ENCODE assay signal across 29 cellular contexts in the genomic region with DNA sequence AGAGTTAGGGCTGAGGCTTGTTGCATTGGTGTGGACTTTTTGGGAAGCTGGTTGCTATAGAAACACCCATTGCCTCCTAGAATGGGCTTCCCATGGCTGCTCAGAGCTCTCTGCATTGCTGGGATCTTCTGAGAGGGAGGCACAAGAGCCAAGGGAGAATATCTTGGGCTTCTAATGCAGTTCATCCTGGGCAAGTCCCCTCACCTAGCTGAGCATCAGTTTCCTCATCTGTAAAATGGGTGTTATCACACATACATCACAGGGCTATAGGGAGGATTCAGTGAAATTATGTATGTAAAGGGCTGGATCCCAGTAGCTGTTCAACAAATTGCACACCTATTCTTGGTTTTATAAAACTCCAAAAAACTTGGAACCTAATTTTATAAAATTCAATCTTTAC.
"Had no signal": no experiment of that assay in that cellular context is flagged by ENCODE, and none has a peak within 500 bp of the region (broad histone marks: within the 10 kb centered on the region; RNA-seq: fewer than 3 reads in every experiment).

No MANE protein-coding gene starts in this region.

- H3K36me3 Mint-ChIP-seq: naive thymus-derived CD8-positive, alpha-beta T cell had no signal

- H3K27ac ChIP-seq: heart right ventricle, hepatocyte, left lung, lower lobe of right lung, neutrophil, ovary, sigmoid colon, spleen, suprapubic skin, thoracic aorta, tibial artery, upper lobe of right lung had no signal

- H3K4me2 ChIP-seq: hepatocyte had no signal

- ATAC-seq: heart right ventricle; left colon; left lung; lower lobe of right lung; mucosa of descending colon; naive thymus-derived CD8-positive, alpha-beta T cell; right cardiac atrium; upper lobe of right lung had no signal

- H3K4me3 Mint-ChIP-seq: naive thymus-derived CD8-positive, alpha-beta T cell; nephron; neural crest cell; stimulated activated effector memory CD8-positive, alpha-beta T cell treated with anti-CD3 and anti-CD28 coated beads, Interleukin-12 subunit alpha, Interleukin-12 subunit beta, amount 100 ng/mL, for 72 hours; stimulated activated naive CD8-positive, alpha-beta T cell treated with anti-CD3 and anti-CD28 coated beads, Interleukin-15, Interleukin-2, amounts not matched to agents 100 ng/mL and 50 ng/mL, for 24 hours had no signal

- H3K27me3 ChIP-seq: hepatocyte, left lung, neutrophil, ovary, sigmoid colon, spleen, suprapubic skin, tibial artery, upper lobe of right lung had no signal

- H3K4me1 Mint-ChIP-seq: naive thymus-derived CD8-positive, alpha-beta T cell; stimulated activated effector memory CD8-positive, alpha-beta T cell treated with anti-CD3 and anti-CD28 coated beads, Interleukin-12 subunit alpha, Interleukin-12 subunit beta, amount 100 ng/mL, for 72 hours had no signal

- H2AFZ ChIP-seq: hepatocyte had no signal

- H3K36me3 ChIP-seq: heart right ventricle, left lung, lower lobe of right lung, neutrophil, ovary, sigmoid colon, spleen, suprapubic skin, thoracic aorta, tibial artery, upper lobe of right lung had no signal

- H3K4me3 ChIP-seq: heart right ventricle, hepatocyte, left lung, lower lobe of right lung, mucosa of descending colon, ovary, sigmoid colon, spleen, suprapubic skin, thoracic aorta, tibial artery, upper lobe of right lung had no signal

- H3K4me1 ChIP-seq: heart right ventricle, left lung, lower lobe of right lung, sigmoid colon, spleen, suprapubic skin, tibial artery, upper lobe of right lung had no signal

- H3K27me3 Mint-ChIP-seq: stimulated activated naive CD8-positive, alpha-beta T cell treated with anti-CD3 and anti-CD28 coated beads, Interleukin-15, Interleukin-2, amounts not matched to agents 100 ng/mL and 50 ng/mL, for 24 hours had no signal

- H3K9me3 Mint-ChIP-seq: naive thymus-derived CD8-positive, alpha-beta T cell; neural crest cell; stimulated activated effector memory CD8-positive, alpha-beta T cell treated with anti-CD3 and anti-CD28 coated beads, Interleukin-12 subunit alpha, Interleukin-12 subunit beta, amount 100 ng/mL, for 72 hours; stimulated activated naive CD8-positive, alpha-beta T cell treated with anti-CD3 and anti-CD28 coated beads, Interleukin-15, Interleukin-2, amounts not matched to agents 100 ng/mL and 50 ng/mL, for 24 hours had no signal

- H3K27ac Mint-ChIP-seq: naive thymus-derived CD8-positive, alpha-beta T cell; nephron; progenitor cell of endocrine pancreas; stimulated activated naive CD8-positive, alpha-beta T cell treated with anti-CD3 and anti-CD28 coated beads, Interleukin-15, Interleukin-2, amounts not matched to agents 100 ng/mL and 50 ng/mL, for 24 hours had no signal

- DNase-seq: heart right ventricle; kidney glomerular epithelial cell; left colon; left lung; lower lobe of right lung; mammary epithelial cell; mesenchymal stem cell; midbrain; mucosa of descending colon; naive thymus-derived CD8-positive, alpha-beta T cell; occipital lobe; ovary; right cardiac atrium; sigmoid colon; small intestine; spleen; stimulated activated CD4-positive, alpha-beta T cell treated with anti-CD3 and anti-CD28 coated beads, Interleukin-4, amount 100 ng/mL, for 24 hours; stimulated activated naive CD4-positive, alpha-beta T cell; tibial artery; upper lobe of right lung had no signal

- H3K79me2 ChIP-seq: hepatocyte had no signal
